In the genomic region with DNA sequence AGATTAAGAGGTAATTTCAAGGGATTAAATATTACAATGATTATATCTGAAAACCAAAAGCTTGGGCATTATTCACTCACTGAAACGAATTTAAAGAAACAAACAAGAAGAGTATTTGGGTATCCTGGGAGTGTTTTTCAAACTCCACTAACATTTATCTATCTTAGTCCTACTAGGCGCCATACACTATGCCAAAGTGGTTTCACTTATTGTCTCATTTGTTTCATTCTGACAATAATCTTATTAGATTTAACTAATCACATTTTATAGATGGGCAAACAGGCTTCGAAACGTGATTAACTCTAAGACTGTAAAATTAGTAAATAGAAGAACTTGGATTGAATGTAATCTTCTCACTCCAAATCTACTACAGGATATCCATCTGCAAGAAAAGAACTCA, we compare ENCODE assay signal across 16 cellular contexts. TPM values are rescaled to one million over a fixed set of nuclear protein-coding genes. Genes with fewer than 3 reads are reported as not detected.
DNase-seq lines count a peak whose midpoint lies in the region; ATAC-seq and TF ChIP-seq lines count a peak whose summit lies in the region.
"Had no signal": no experiment of that assay in that cellular context is flagged by ENCODE, and none has a peak within 500 bp of the region (broad histone marks: within the 10 kb centered on the region; RNA-seq: fewer than 3 reads in every experiment).

No MANE protein-coding gene starts in this region.

- H3K36me3 Mint-ChIP-seq in stimulated activated effector memory CD8-positive, alpha-beta T cell treated with anti-CD3 and anti-CD28 coated beads, Interleukin-12 subunit alpha, Interleukin-12 subunit beta, amount 100 ng/mL, for 72 hours = peaks cover 6% of the 10 kb centered on the region

- H2AFZ ChIP-seq in SU-DHL-6 (ENCODE audit: low read depth, low read length, severe bottlenecking) = no peak overlapping the region

- no peak for TF ChIP-seq POLR2A in adrenal gland (IDR thresholded peaks at IDR 0.05)

- WGBS in adrenal gland, 4 donors = 80 to 87% (median 84%) methylated on average over 4 of the region's 4 CpGs

- H3K9me3 Mint-ChIP-seq in stimulated activated effector memory CD8-positive, alpha-beta T cell treated with anti-CD3 and anti-CD28 coated beads, Interleukin-12 subunit alpha, Interleukin-12 subunit beta, amount 100 ng/mL, for 72 hours = peaks cover 3% of the 10 kb centered on the region

- no peak for TF ChIP-seq CTCF in cardiac muscle cell (IDR thresholded peaks at IDR 0.05; ENCODE audit: low read depth, low read length)
- no peak for TF ChIP-seq CTCF in right atrium auricular region (IDR thresholded peaks at IDR 0.05)
- TF ChIP-seq CTCF in SU-DHL-6 (IDR thresholded peaks at IDR 0.05; ENCODE audit: insufficient read depth, low read length, poor library complexity, severe bottlenecking) = no peak
- no peak for TF ChIP-seq CTCF in adrenal gland (IDR thresholded peaks at IDR 0.05)

- H4K20me1 ChIP-seq in SU-DHL-6 (ENCODE audit: low read depth, low read length) = peaks cover 3% of the 10 kb centered on the region; the same call in 1 of the 2 replicates

- H3K9me3 ChIP-seq in cardiac muscle cell (ENCODE audit: low read depth) (no peaks in the 10 kb centered on the region), right atrium auricular region (no peaks in the 10 kb centered on the region), SU-DHL-6 (ENCODE audit: insufficient read depth, low read length) (no peaks in the 10 kb centered on the region), adrenal gland (replicated peaks in 1 of 3) (no peaks in the 10 kb centered on the region)

- peaks cover 55% of the 10 kb centered on the region for H3K4me1 Mint-ChIP-seq in stimulated activated effector memory CD8-positive, alpha-beta T cell treated with anti-CD3 and anti-CD28 coated beads, Interleukin-12 subunit alpha, Interleukin-12 subunit beta, amount 100 ng/mL, for 72 hours

- H3K27me3 ChIP-seq in cardiac muscle cell = no peaks in the 10 kb centered on the region
- no peaks in the 10 kb centered on the region for H3K27me3 ChIP-seq in right atrium auricular region
- no peaks in the 10 kb centered on the region for H3K27me3 ChIP-seq in SU-DHL-6 (ENCODE audit: low read length)
- H3K27me3 ChIP-seq in adrenal gland = no peaks in the 10 kb centered on the region

- H3F3A ChIP-seq in SU-DHL-6 (ENCODE audit: insufficient read depth) = peaks cover 37% of the 10 kb centered on the region

- DNase-seq in cardiac muscle cell (ENCODE audit: low read depth in 1 of 2, low spot score in 1 of 2) (no peak), right atrium auricular region (ENCODE audit: low spot score) (no peak), adrenal gland (no peak), midbrain (lab: John Stamatoyannopoulos, UW) (no peak)
- no peak for DNase-seq in stimulated activated effector memory CD8-positive, alpha-beta T cell treated with anti-CD3 and anti-CD28 coated beads, Interleukin-12 subunit alpha, Interleukin-12 subunit beta, amount 100 ng/mL, for 72 hours (ENCODE audit: low spot score in 2 of 2)
- DNase-seq: activated effector memory CD4-positive, alpha-beta T cell treated with anti-CD3 and anti-CD28 coated beads, Interleukin-2, amount 50 U/mL, for 16 hours; effector CD8-positive, alpha-beta T cell; GF-D8; hypothalamus; NCI-H187 treated with DMSO at 0.1 percent for 48 hours; NCI-H446 treated with DMSO at 0.1 percent for 48 hours; occipital lobe had no signal

- H3K4me1 ChIP-seq in cardiac muscle cell (ENCODE audit: low read depth) (peaks cover 10% of the 10 kb centered on the region), right atrium auricular region (peaks cover 0 to 41% of the 10 kb centered on the region in 2 donors), adrenal gland (replicated peaks in 1 of 2) (peaks cover 42 to 88% of the 10 kb centered on the region in 2 donors)

- H3K4me3 Mint-ChIP-seq in stimulated activated effector memory CD8-positive, alpha-beta T cell treated with anti-CD3 and anti-CD28 coated beads, Interleukin-12 subunit alpha, Interleukin-12 subunit beta, amount 100 ng/mL, for 72 hours = peak overlapping the region; percentile 72

- intact Hi-C loops in adrenal gland (cut with DNase I) = no loop called here

- H3K4me3 ChIP-seq in cardiac muscle cell (no peak overlapping the region), right atrium auricular region (no peak overlapping the region), SU-DHL-6 (ENCODE audit: insufficient read depth, low read length, poor library complexity, severe bottlenecking) (no peak overlapping the region), adrenal gland (no peak overlapping the region)

- ATAC-seq in stimulated activated effector memory CD8-positive, alpha-beta T cell treated with anti-CD3 and anti-CD28 coated beads, Interleukin-12 subunit alpha, Interleukin-12 subunit beta, amount 100 ng/mL, for 72 hours = no peak
- ATAC-seq in HG03565 (IDR thresholded peaks at IDR 0.05; ENCODE audit: unreplicated experiment) (no peak), HG02938 (IDR thresholded peaks at IDR 0.05; ENCODE audit: unreplicated experiment) (no peak)
- ATAC-seq: Right ventricle myocardium inferior had no signal

- H3K9me2 ChIP-seq in SU-DHL-6 (replicated peaks; ENCODE audit: insufficient read depth, low read length) = no peaks in the 10 kb centered on the region

- H3K27ac Mint-ChIP-seq in stimulated activated effector memory CD8-positive, alpha-beta T cell treated with anti-CD3 and anti-CD28 coated beads, Interleukin-12 subunit alpha, Interleukin-12 subunit beta, amount 100 ng/mL, for 72 hours = peak overlapping the region; percentile 97

- H3K4me2 ChIP-seq in SU-DHL-6 (ENCODE audit: low read depth, low read length, poor library complexity, severe bottlenecking) = peak overlapping the region; percentile 50

- H3K36me3 ChIP-seq in cardiac muscle cell (no peaks in the 10 kb centered on the region), right atrium auricular region (no peaks in the 10 kb centered on the region), SU-DHL-6 (ENCODE audit: low read length) (no peaks in the 10 kb centered on the region; the same call in 1 of the 2 replicates), adrenal gland (replicated peaks in 1 of 2) (no peaks in the 10 kb centered on the region)

- 0 out of 2 replicates have a peak overlapping the region, but pooled peaks have one; percentile 2 for H3K9ac ChIP-seq in SU-DHL-6 (ENCODE audit: low read length)

- H3K79me2 ChIP-seq in SU-DHL-6 (ENCODE audit: insufficient read depth, low read length) = peaks cover 98% of the 10 kb centered on the region

- H3K27ac ChIP-seq in cardiac muscle cell (peak overlapping the region; percentile 85), right atrium auricular region (peak overlapping the region in 1 of 2 donors; percentile 26), SU-DHL-6 (ENCODE audit: low read depth, low read length) (peak overlapping the region; percentile 68; the same call in 1 of the 2 replicates), adrenal gland (peak overlapping the region in 3 of 5 donors; percentile 51 to 66 (median 63))

RNA-seq across cellular contexts. Expression of a gene that starts 25.4 kb away (rescaled TPM):
- 18.5 and 31.2 TPM in 2 replicates for total RNA-seq in cardiac muscle cell
- 25.9 and 27.3 TPM in 2 replicates for polyA plus RNA-seq in cardiac muscle cell
- 10 to 100 TPM; 37.2 to 50.2 TPM for total RNA-seq in right atrium auricular region
- 10 to 100 TPM; 38.8 to 59.3 (median 49.1) TPM for total RNA-seq in adrenal gland
- 10 to 100 TPM in 1 of 3 donors, 1 to 10 TPM in 2; 3.7 to 33.4 (median 9.2) TPM for polyA plus RNA-seq in adrenal gland
